Comparison of ENCODE assay signal across 9 cellular contexts in the genomic region with DNA sequence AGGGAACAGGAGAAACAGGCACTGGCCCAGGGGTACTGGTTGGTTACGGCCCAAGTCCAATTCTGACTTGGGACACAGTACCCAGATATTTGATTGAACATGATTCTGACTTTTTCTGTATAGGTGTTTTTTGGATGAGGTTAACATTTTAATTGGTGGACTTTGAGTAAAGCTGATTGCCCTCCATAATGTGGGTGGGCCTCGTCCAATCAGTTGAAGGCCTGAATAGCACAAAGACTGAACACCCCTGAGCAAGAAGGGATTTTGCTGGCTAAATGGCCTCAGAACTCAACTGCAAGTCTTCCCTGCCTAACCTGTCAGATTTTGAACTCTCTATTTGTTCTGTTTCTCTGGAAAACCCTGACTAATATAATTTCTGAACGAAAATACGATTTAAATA.
"Had no signal": no experiment of that assay in that cellular context is flagged by ENCODE, and none has a peak within 500 bp of the region (broad histone marks: within the 10 kb centered on the region; RNA-seq: fewer than 3 reads in every experiment).

No MANE protein-coding gene starts in this region.

- H3K9ac ChIP-seq: GM23248 had no signal

- H3K27ac ChIP-seq: GM23248, HL-60 had no signal

- H3K4me3 ChIP-seq: GM23248 had no signal

- FAIRE-seq: H54, HepG2 had no signal

- H2AFZ ChIP-seq: GM23248 had no signal

- DNase-seq: GM23248, GOT3, H9, HCEC 1CT, HFFc6, KG1 had no signal

- ATAC-seq: HepG2 had no signal
